Comparison of ENCODE assay signal across 1 cellular context in the genomic region with DNA sequence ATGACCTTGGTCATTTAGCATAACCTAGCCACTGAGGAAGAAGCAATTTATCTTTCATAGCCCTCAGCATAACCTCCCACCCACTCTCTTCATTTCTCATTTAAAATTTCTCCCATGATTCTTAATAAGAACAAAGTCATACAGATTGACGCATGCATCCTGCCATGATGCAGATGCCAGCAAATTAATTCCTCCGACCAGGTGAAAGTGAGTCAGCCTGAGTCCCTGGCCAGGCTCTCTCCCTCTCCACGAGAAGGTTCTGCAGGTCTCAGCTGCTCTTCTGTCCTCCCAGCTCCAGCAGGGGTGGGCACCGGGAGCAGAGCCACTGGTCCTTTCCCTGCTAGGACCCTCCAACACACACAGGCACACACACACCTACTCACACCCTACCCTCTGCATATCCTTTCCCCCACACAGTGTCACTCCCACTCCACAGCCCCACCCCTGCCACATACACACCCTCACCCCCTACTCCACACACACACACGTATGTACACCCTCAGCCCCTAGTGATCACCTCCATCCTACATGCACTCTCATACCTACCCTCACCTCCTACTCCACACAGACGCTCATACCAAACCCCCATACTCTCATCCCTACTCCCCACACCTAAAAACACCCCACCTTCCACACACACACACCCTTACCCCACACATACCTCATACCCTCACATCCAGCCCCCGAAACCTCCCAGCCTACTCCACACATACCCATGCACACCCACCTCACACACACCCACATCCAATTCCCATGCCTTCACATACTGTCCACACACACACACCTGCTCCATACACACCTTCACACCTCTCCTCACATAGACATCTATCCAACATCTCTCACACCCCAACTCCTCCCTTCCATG.
TF ChIP-seq lines count a peak whose summit lies in the region.

No MANE protein-coding gene starts in this region.

TF ChIP-seq in WTC11, 78 proteins besides CTCF, POLR2A, EP300 and RAD21 (continued from another document):
- TF ChIP-seq FOXP4 (CRISPR knock-in tag; IDR thresholded peaks at IDR 0.05) = no peak
- no peak for TF ChIP-seq ZNF396 (CRISPR knock-in tag; IDR thresholded peaks at IDR 0.05; ENCODE audit: borderline replicate concordance)
- TF ChIP-seq E2F5 (CRISPR knock-in tag; IDR thresholded peaks at IDR 0.05) = no peak
- TF ChIP-seq FOXK1 (CRISPR knock-in tag; IDR thresholded peaks at IDR 0.05) = no peak
- TF ChIP-seq ZNF317 (CRISPR knock-in tag; IDR thresholded peaks at IDR 0.05; ENCODE audit: borderline replicate concordance, low read depth) = no peak
- no peak for TF ChIP-seq CREB1 (CRISPR knock-in tag; IDR thresholded peaks at IDR 0.05)
- TF ChIP-seq, protein P1, sequence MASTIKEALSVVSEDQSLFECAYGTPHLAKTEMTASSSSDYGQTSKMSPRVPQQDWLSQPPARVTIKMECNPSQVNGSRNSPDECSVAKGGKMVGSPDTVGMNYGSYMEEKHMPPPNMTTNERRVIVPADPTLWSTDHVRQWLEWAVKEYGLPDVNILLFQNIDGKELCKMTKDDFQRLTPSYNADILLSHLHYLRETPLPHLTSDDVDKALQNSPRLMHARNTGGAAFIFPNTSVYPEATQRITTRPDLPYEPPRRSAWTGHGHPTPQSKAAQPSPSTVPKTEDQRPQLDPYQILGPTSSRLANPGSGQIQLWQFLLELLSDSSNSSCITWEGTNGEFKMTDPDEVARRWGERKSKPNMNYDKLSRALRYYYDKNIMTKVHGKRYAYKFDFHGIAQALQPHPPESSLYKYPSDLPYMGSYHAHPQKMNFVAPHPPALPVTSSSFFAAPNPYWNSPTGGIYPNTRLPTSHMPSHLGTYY (CRISPR knock-in tag; IDR thresholded peaks at IDR 0.05) = no peak
- TF ChIP-seq, protein P2, sequence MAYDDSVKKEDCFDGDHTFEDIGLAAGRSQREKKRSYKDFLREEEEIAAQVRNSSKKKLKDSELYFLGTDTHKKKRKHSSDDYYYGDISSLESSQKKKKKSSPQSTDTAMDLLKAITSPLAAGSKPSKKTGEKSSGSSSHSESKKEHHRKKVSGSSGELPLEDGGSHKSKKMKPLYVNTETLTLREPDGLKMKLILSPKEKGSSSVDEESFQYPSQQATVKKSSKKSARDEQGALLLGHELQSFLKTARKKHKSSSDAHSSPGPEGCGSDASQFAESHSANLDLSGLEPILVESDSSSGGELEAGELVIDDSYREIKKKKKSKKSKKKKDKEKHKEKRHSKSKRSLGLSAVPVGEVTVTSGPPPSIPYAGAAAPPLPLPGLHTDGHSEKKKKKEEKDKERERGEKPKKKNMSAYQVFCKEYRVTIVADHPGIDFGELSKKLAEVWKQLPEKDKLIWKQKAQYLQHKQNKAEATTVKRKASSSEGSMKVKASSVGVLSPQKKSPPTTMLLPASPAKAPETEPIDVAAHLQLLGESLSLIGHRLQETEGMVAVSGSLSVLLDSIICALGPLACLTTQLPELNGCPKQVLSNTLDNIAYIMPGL (CRISPR knock-in tag; IDR thresholded peaks at IDR 0.05) = no peak
- TF ChIP-seq CBFB (CRISPR knock-in tag; IDR thresholded peaks at IDR 0.05; ENCODE audit: low read depth) = no peak
